1 cellular context compared by ENCODE assay signal in genomic region chr19:23273594-23274412, GRCh38.
TF ChIP-seq lines count a peak whose summit lies in the region.

No MANE protein-coding gene starts in this region.

TF ChIP-seq in SK-N-SH, 30 proteins besides CTCF, POLR2A, EP300 and RAD21 (continued from another document):
- TF ChIP-seq, protein P1, sequence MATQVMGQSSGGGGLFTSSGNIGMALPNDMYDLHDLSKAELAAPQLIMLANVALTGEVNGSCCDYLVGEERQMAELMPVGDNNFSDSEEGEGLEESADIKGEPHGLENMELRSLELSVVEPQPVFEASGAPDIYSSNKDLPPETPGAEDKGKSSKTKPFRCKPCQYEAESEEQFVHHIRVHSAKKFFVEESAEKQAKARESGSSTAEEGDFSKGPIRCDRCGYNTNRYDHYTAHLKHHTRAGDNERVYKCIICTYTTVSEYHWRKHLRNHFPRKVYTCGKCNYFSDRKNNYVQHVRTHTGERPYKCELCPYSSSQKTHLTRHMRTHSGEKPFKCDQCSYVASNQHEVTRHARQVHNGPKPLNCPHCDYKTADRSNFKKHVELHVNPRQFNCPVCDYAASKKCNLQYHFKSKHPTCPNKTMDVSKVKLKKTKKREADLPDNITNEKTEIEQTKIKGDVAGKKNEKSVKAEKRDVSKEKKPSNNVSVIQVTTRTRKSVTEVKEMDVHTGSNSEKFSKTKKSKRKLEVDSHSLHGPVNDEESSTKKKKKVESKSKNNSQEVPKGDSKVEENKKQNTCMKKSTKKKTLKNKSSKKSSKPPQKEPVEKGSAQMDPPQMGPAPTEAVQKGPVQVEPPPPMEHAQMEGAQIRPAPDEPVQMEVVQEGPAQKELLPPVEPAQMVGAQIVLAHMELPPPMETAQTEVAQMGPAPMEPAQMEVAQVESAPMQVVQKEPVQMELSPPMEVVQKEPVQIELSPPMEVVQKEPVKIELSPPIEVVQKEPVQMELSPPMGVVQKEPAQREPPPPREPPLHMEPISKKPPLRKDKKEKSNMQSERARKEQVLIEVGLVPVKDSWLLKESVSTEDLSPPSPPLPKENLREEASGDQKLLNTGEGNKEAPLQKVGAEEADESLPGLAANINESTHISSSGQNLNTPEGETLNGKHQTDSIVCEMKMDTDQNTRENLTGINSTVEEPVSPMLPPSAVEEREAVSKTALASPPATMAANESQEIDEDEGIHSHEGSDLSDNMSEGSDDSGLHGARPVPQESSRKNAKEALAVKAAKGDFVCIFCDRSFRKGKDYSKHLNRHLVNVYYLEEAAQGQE (IDR thresholded peaks at IDR 0.05; ENCODE audit: low read depth, low read length): no peak
- TF ChIP-seq TAF1 (IDR thresholded peaks at IDR 0.05; ENCODE audit: borderline replicate concordance, low read depth, low read length): peak; percentile 38
- TF ChIP-seq, protein P2, sequence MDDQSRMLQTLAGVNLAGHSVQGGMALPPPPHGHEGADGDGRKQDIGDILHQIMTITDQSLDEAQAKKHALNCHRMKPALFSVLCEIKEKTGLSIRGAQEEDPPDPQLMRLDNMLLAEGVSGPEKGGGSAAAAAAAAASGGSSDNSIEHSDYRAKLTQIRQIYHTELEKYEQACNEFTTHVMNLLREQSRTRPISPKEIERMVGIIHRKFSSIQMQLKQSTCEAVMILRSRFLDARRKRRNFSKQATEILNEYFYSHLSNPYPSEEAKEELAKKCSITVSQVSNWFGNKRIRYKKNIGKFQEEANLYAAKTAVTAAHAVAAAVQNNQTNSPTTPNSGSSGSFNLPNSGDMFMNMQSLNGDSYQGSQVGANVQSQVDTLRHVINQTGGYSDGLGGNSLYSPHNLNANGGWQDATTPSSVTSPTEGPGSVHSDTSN (IDR thresholded peaks at IDR 0.05): peak; percentile 22; the same call in 1 of the 2 replicates
- TF ChIP-seq EZH2phosphoT487 (IDR thresholded peaks at IDR 0.05; ENCODE audit: borderline replicate concordance, low read depth): no peak
- peak; percentile 91 for TF ChIP-seq POLR2AphosphoS5 (IDR thresholded peaks at IDR 0.05; ENCODE audit: low read depth, low read length)
- no peak for TF ChIP-seq TCF12 (IDR thresholded peaks at IDR 0.05)
- no peak for TF ChIP-seq TEAD4 (IDR thresholded peaks at IDR 0.05; ENCODE audit: borderline replicate concordance, insufficient read depth)
- TF ChIP-seq MEF2A (IDR thresholded peaks at IDR 0.05; ENCODE audit: borderline replicate concordance, low read depth): no peak
- TF ChIP-seq, protein P3, sequence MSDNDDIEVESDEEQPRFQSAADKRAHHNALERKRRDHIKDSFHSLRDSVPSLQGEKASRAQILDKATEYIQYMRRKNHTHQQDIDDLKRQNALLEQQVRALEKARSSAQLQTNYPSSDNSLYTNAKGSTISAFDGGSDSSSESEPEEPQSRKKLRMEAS (IDR thresholded peaks at IDR 0.05; ENCODE audit: low read depth): 0 out of 2 replicates have a peak, but pooled peaks have one; percentile 22
- TF ChIP-seq RXRA (IDR thresholded peaks at IDR 0.05; ENCODE audit: borderline replicate concordance, low read depth): no peak
- TF ChIP-seq GATA2 (CRISPR knock-in tag; IDR thresholded peaks at IDR 0.05): no peak
- no peak for TF ChIP-seq FOXM1 (IDR thresholded peaks at IDR 0.05; ENCODE audit: low read depth)
- no peak for TF ChIP-seq USF1 (IDR thresholded peaks at IDR 0.05; ENCODE audit: borderline replicate concordance, low read depth)
- TF ChIP-seq GABPA (IDR thresholded peaks at IDR 0.05; ENCODE audit: low read depth): peak; percentile 34; the same call in 1 of the 2 replicates
- TF ChIP-seq MXI1 (IDR thresholded peaks at IDR 0.05; ENCODE audit: low read depth, low read length): peak; percentile 61
